Comparison of ENCODE assay signal across 10 cellular contexts in genomic region chr14:32933943-32934890, GRCh38. TPM values are rescaled to one million over a fixed set of nuclear protein-coding genes. Genes with fewer than 3 reads are reported as not detected.
DNase-seq lines count a peak whose midpoint lies in the region; TF ChIP-seq lines count a peak whose summit lies in the region.
"Had no signal": no experiment of that assay in that cellular context is flagged by ENCODE, and none has a peak within 500 bp of the region (broad histone marks: within the 10 kb centered on the region; RNA-seq: fewer than 3 reads in every experiment).

No MANE protein-coding gene starts in this region.

- peak overlapping the region; percentile 27 to 81 (median 68) for H3K27ac Mint-ChIP-seq in nephron

- no peaks in the 10 kb centered on the region for H3K4me1 ChIP-seq in fibroblast of lung (ENCODE audit: control insufficient read depth, extremely low read depth, insufficient read depth, low read length)

- H3K36me3 ChIP-seq in fibroblast of lung (ENCODE audit: control insufficient read depth, insufficient read depth, low read length): no peaks in the 10 kb centered on the region
- H3K36me3 ChIP-seq: SJSA1 had no signal

- peaks cover 83% of the 10 kb centered on the region for H3K27me3 Mint-ChIP-seq in nephron (ENCODE audit: low read depth)

- DNase-seq in DMS53 (lab: John Stamatoyannopoulos, UW) (peak; percentile 66), DMS53 treated with DMSO at 0.1 percent for 48 hours (lab: John Stamatoyannopoulos, UW; ENCODE audit: unreplicated experiment) (no peak), NCI-H774 (lab: John Stamatoyannopoulos, UW) (peak; percentile 74), fibroblast of lung (ENCODE audit: low read depth in 2 of 2) (peak; percentile 29 to 61), OCI-M1 (lab: John Stamatoyannopoulos, UW) (no peak), NK-92 (lab: John Stamatoyannopoulos, UW; ENCODE audit: unreplicated experiment) (no peak), posterior vena cava (ENCODE audit: low spot score) (no peak)

- intact Hi-C loops in posterior vena cava (cut with DNase I): no loop called here

- no peak overlapping the region for H3K9ac ChIP-seq in fibroblast of lung (ENCODE audit: insufficient read depth, low read length)

- H3K4me2 ChIP-seq in fibroblast of lung (ENCODE audit: extremely low read depth, insufficient read depth, low read length): peak overlapping the region; percentile 69

- H4K20me1 ChIP-seq in fibroblast of lung (ENCODE audit: control insufficient read depth, extremely low read depth, insufficient read depth, low read length): no peaks in the 10 kb centered on the region

- no peaks in the 10 kb centered on the region for H3K9me3 Mint-ChIP-seq in nephron

- peaks cover 24% of the 10 kb centered on the region for H3K4me1 Mint-ChIP-seq in nephron

- no peak for TF ChIP-seq CTCF in fibroblast of lung (conservative IDR thresholded peaks at IDR 0.05 in 1 of 2, IDR thresholded peaks at IDR 0.05 in 1 of 2; ENCODE audit: low read depth in 1 of 2, low read length in 2 of 2)
- peak in 1 of 3 experiments; percentile 4 for TF ChIP-seq CTCF in nephron (IDR thresholded peaks at IDR 0.05; ENCODE audit: unreplicated experiment in 3 of 3)

- H3K4me3 Mint-ChIP-seq in nephron: peak overlapping the region; percentile 89 to 97 (median 92)

- H2AFZ ChIP-seq in fibroblast of lung (ENCODE audit: low read length): no peak overlapping the region

- no peak overlapping the region for H3K27ac ChIP-seq in fibroblast of lung (ENCODE audit: insufficient read depth, low read length)
- H3K27ac ChIP-seq: C4-2B, SJSA1 had no signal

- peaks cover 57% of the 10 kb centered on the region for H3K27me3 ChIP-seq in fibroblast of lung (ENCODE audit: control insufficient read depth, insufficient read depth, low read length)

- H3K79me2 ChIP-seq in fibroblast of lung (ENCODE audit: control insufficient read depth, insufficient read depth, low read length): no peaks in the 10 kb centered on the region

- no peaks in the 10 kb centered on the region for H3K36me3 Mint-ChIP-seq in nephron (ENCODE audit: low read depth)

- H3K4me3 ChIP-seq in fibroblast of lung (replicated peaks in 1 of 4; ENCODE audit: control extremely low read depth in 1 of 4, insufficient read depth in 1 of 4, low read depth in 3 of 4, low read length in 4 of 4): peak overlapping the region; percentile 13 to 40 (median 22)
- H3K4me3 ChIP-seq: SJSA1 had no signal

- H3K9me3 ChIP-seq in fibroblast of lung (ENCODE audit: control insufficient read depth, insufficient read depth, low read depth, low read length): no peaks in the 10 kb centered on the region
- H3K9me3 ChIP-seq: SJSA1 had no signal

RNA-seq across cellular contexts. Expression of gene NPAS3, which starts 4.5 kb away (rescaled TPM):
- total RNA-seq in fibroblast of lung (0.26 and 0.50 TPM in 2 replicates), posterior vena cava (1 to 10 TPM; 1.3 to 2.6 TPM)
- 0.08 and 0.10 TPM in 2 replicates for polyA plus RNA-seq in fibroblast of lung
- polyA plus RNA-seq in fibroblast of lung (2012): 0.05 and 0.09 TPM in 2 replicates
- polyA minus RNA-seq in fibroblast of lung (ENCODE audit: low replicate concordance): not detected in 2 replicates

Comparison
In these comparisons a context has a peak if more than half of its experiments do, and no peak if none do; other contexts are left out.
1. DNase-seq: peak in DMS53 (single experiment), NCI-H774 (single experiment) and fibroblast of lung (2 of 2); none in DMS53 treated with DMSO at 0.1 percent for 48 hours (single experiment), OCI-M1 (single experiment), NK-92 (single experiment) and posterior vena cava (single experiment).